Comparison of ENCODE assay signal across 1 cellular context in the genomic region with DNA sequence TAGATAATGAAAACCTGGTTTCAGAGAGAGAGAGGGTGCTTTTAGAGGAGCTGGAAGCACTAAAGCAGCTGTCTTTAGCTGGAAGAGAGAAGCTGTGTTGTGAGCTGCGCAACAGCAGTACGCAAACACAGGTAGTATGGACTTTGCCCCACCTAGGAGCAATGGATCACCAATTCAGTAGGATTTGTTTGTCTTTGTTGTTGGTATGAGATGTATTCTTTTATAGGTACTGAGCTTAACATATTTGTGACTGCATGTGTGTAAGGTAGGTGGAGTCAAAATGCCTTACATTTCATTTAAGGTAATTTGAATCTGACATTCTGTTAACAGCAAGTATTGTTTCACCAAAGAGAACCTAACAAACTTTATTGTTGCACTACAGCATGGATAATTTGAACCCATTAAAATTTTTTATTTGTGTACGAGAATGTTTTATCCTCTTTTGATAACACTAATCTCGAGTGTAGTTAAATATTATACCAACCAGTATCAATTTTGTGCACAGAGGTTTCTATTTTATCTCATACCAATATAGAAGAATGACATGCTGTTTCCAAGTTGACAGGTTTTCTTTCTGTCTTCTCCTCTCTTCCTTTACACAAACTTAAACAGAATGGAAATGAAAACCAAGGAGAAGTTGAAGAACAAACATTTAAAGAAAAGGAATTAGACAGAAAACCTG.
A peak's percentile ranks its signal among the peaks of the same experiment; 100 is the strongest.
TF ChIP-seq lines count a peak whose summit lies in the region.

No MANE protein-coding gene starts in this region.

TF ChIP-seq in HepG2, 621 proteins besides CTCF, POLR2A, EP300 and RAD21 (continued from another document and continues in another):
- TF ChIP-seq, protein P1, sequence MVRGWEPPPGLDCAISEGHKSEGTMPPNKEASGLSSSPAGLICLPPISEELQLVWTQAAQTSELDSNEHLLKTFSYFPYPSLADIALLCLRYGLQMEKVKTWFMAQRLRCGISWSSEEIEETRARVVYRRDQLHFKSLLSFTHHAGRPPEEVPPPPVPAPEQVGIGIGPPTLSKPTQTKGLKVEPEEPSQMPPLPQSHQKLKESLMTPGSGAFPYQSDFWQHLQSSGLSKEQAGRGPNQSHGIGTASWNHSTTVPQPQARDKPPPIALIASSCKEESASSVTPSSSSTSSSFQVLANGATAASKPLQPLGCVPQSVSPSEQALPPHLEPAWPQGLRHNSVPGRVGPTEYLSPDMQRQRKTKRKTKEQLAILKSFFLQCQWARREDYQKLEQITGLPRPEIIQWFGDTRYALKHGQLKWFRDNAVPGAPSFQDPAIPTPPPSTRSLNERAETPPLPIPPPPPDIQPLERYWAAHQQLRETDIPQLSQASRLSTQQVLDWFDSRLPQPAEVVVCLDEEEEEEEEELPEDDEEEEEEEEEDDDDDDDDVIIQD (CRISPR knock-in tag; IDR thresholded peaks at IDR 0.05; ENCODE audit: low read depth), result peak; percentile 96
- TF ChIP-seq IKZF1 (IDR thresholded peaks at IDR 0.05) (no peak), JARID2 (CRISPR knock-in tag; IDR thresholded peaks at IDR 0.05; ENCODE audit: insufficient replicate concordance) (no peak), PRMT3 (CRISPR knock-in tag; IDR thresholded peaks at IDR 0.05; ENCODE audit: borderline replicate concordance, low read depth) (no peak), BHLHE40 (IDR thresholded peaks at IDR 0.05; ENCODE audit: low read length) (no peak), POGZ (CRISPR knock-in tag; IDR thresholded peaks at IDR 0.05) (peak; percentile 94), HDAC2 (CRISPR knock-in tag; IDR thresholded peaks at IDR 0.05) (peak; percentile 93), ZFP82 (CRISPR knock-in tag; IDR thresholded peaks at IDR 0.05; ENCODE audit: borderline replicate concordance) (no peak), ZKSCAN8 (CRISPR knock-in tag; IDR thresholded peaks at IDR 0.05; ENCODE audit: borderline replicate concordance) (peak; percentile 48; the same call in 1 of the 2 replicates), NR2C2 (CRISPR knock-in tag; IDR thresholded peaks at IDR 0.05; ENCODE audit: borderline replicate concordance) (no peak), ZNF552 (CRISPR knock-in tag; IDR thresholded peaks at IDR 0.05; ENCODE audit: borderline replicate concordance) (no peak), ZNF556 (CRISPR knock-in tag; IDR thresholded peaks at IDR 0.05; ENCODE audit: borderline replicate concordance) (0 out of 2 replicates have a peak, but pooled peaks have one; percentile 27), ZNF12 (CRISPR knock-in tag; IDR thresholded peaks at IDR 0.05) (peak; percentile 67; the same call in 1 of the 2 replicates), RBAK (CRISPR knock-in tag; IDR thresholded peaks at IDR 0.05) (no peak), FOSL1 (CRISPR knock-in tag; IDR thresholded peaks at IDR 0.05; ENCODE audit: borderline replicate concordance) (no peak), ZNF550 (CRISPR knock-in tag; IDR thresholded peaks at IDR 0.05; ENCODE audit: borderline replicate concordance) (no peak), SRSF9 (IDR thresholded peaks at IDR 0.05; ENCODE audit: borderline replicate concordance, insufficient read depth, low read depth, low read length, poor library complexity, severe bottlenecking) (no peak), ZNF776 (CRISPR knock-in tag; IDR thresholded peaks at IDR 0.05) (no peak), SOX13 (IDR thresholded peaks at IDR 0.05) (no peak), SOX13 (CRISPR knock-in tag; conservative IDR thresholded peaks at IDR 0.05 in 1 of 2, IDR thresholded peaks at IDR 0.05 in 1 of 2) (peak in 1 of 2 experiments; percentile 90; a peak in 2 of 4 replicates), EED (CRISPR knock-in tag; IDR thresholded peaks at IDR 0.05) (no peak), FOXK1 (CRISPR knock-in tag; IDR thresholded peaks at IDR 0.05; ENCODE audit: borderline replicate concordance, low read depth) (peak; percentile 71), ZNF772 (CRISPR knock-in tag; IDR thresholded peaks at IDR 0.05) (no peak), PAWR (CRISPR knock-in tag; IDR thresholded peaks at IDR 0.05; ENCODE audit: borderline replicate concordance) (0 out of 2 replicates have a peak, but pooled peaks have one; percentile 53), FOXJ3 (CRISPR knock-in tag; IDR thresholded peaks at IDR 0.05; ENCODE audit: borderline replicate concordance) (peak; percentile 91; the same call in 1 of the 2 replicates), ZSCAN29 (CRISPR knock-in tag; conservative IDR thresholded peaks at IDR 0.05) (0 out of 2 replicates have a peak, but pooled peaks have one; percentile 37), NFE2 (CRISPR knock-in tag; IDR thresholded peaks at IDR 0.05) (no peak), ZNF883 (CRISPR knock-in tag; IDR thresholded peaks at IDR 0.05; ENCODE audit: not compliant biosample characterization) (no peak), TBP (CRISPR knock-in tag; IDR thresholded peaks at IDR 0.05) (no peak), ZFY (CRISPR knock-in tag; IDR thresholded peaks at IDR 0.05) (no peak), SNRNP70 (IDR thresholded peaks at IDR 0.05; ENCODE audit: low read depth, low read length) (no peak), ZNF225 (CRISPR knock-in tag; IDR thresholded peaks at IDR 0.05) (no peak), NFKBIZ (CRISPR knock-in tag; IDR thresholded peaks at IDR 0.05) (0 out of 2 replicates have a peak, but pooled peaks have one; percentile 57), ZNF570 (CRISPR knock-in tag; IDR thresholded peaks at IDR 0.05; ENCODE audit: borderline replicate concordance) (no peak), JUNB (CRISPR knock-in tag; IDR thresholded peaks at IDR 0.05; ENCODE audit: borderline replicate concordance) (no peak), ATF1 (CRISPR knock-in tag; IDR thresholded peaks at IDR 0.05) (no peak), ESRRA (CRISPR knock-in tag; IDR thresholded peaks at IDR 0.05; ENCODE audit: low read depth) (no peak), CENPX (CRISPR knock-in tag; IDR thresholded peaks at IDR 0.05) (no peak), AGO1 (IDR thresholded peaks at IDR 0.05; ENCODE audit: low read depth, low read length, poor library complexity, severe bottlenecking) (no peak), MTF1 (CRISPR knock-in tag; IDR thresholded peaks at IDR 0.05) (no peak), ZNF263 (CRISPR knock-in tag; IDR thresholded peaks at IDR 0.05) (no peak), SALL1 (CRISPR knock-in tag; IDR thresholded peaks at IDR 0.05) (peak; percentile 92), ZNF20 (CRISPR knock-in tag; IDR thresholded peaks at IDR 0.05) (no peak), TCF7 (IDR thresholded peaks at IDR 0.05; ENCODE audit: low read depth) (0 out of 2 replicates have a peak, but pooled peaks have one; percentile 19), NR3C1 (CRISPR knock-in tag; IDR thresholded peaks at IDR 0.05) (no peak), MEF2D (CRISPR knock-in tag; IDR thresholded peaks at IDR 0.05) (0 out of 2 replicates have a peak, but pooled peaks have one; percentile 27), TBX3 (IDR thresholded peaks at IDR 0.05; ENCODE audit: borderline replicate concordance) (peak; percentile 44; the same call in 1 of the 2 replicates)
- TF ChIP-seq, protein P2, sequence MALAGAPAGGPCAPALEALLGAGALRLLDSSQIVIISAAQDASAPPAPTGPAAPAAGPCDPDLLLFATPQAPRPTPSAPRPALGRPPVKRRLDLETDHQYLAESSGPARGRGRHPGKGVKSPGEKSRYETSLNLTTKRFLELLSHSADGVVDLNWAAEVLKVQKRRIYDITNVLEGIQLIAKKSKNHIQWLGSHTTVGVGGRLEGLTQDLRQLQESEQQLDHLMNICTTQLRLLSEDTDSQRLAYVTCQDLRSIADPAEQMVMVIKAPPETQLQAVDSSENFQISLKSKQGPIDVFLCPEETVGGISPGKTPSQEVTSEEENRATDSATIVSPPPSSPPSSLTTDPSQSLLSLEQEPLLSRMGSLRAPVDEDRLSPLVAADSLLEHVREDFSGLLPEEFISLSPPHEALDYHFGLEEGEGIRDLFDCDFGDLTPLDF (CRISPR knock-in tag; IDR thresholded peaks at IDR 0.05), result no peak
- TF ChIP-seq, protein P3, sequence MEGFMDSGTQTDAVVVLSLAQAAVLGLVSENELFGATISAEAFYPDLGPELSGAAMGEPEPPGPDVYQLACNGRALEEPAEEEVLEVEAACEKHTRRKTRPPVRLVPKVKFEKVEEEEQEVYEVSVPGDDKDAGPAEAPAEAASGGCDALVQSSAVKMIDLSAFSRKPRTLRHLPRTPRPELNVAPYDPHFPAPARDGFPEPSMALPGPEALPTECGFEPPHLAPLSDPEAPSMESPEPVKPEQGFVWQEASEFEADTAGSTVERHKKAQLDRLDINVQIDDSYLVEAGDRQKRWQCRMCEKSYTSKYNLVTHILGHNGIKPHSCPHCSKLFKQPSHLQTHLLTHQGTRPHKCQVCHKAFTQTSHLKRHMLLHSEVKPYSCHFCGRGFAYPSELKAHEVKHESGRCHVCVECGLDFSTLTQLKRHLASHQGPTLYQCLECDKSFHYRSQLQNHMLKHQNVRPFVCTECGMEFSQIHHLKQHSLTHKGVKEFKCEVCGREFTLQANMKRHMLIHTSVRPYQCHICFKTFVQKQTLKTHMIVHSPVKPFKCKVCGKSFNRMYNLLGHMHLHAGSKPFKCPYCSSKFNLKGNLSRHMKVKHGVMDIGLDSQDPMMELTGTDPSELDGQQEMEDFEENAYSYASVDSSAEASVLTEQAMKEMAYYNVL (CRISPR knock-in tag; IDR thresholded peaks at IDR 0.05; ENCODE audit: borderline replicate concordance), result no peak; the same call in 1 of the 2 replicates
- TF ChIP-seq, protein P4, sequence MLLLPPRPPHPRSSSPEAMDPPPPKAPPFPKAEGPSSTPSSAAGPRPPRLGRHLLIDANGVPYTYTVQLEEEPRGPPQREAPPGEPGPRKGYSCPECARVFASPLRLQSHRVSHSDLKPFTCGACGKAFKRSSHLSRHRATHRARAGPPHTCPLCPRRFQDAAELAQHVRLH (CRISPR knock-in tag; IDR thresholded peaks at IDR 0.05; ENCODE audit: borderline replicate concordance, low read depth), result 0 out of 2 replicates have a peak, but pooled peaks have one; percentile 32
- TF ChIP-seq, protein P5, sequence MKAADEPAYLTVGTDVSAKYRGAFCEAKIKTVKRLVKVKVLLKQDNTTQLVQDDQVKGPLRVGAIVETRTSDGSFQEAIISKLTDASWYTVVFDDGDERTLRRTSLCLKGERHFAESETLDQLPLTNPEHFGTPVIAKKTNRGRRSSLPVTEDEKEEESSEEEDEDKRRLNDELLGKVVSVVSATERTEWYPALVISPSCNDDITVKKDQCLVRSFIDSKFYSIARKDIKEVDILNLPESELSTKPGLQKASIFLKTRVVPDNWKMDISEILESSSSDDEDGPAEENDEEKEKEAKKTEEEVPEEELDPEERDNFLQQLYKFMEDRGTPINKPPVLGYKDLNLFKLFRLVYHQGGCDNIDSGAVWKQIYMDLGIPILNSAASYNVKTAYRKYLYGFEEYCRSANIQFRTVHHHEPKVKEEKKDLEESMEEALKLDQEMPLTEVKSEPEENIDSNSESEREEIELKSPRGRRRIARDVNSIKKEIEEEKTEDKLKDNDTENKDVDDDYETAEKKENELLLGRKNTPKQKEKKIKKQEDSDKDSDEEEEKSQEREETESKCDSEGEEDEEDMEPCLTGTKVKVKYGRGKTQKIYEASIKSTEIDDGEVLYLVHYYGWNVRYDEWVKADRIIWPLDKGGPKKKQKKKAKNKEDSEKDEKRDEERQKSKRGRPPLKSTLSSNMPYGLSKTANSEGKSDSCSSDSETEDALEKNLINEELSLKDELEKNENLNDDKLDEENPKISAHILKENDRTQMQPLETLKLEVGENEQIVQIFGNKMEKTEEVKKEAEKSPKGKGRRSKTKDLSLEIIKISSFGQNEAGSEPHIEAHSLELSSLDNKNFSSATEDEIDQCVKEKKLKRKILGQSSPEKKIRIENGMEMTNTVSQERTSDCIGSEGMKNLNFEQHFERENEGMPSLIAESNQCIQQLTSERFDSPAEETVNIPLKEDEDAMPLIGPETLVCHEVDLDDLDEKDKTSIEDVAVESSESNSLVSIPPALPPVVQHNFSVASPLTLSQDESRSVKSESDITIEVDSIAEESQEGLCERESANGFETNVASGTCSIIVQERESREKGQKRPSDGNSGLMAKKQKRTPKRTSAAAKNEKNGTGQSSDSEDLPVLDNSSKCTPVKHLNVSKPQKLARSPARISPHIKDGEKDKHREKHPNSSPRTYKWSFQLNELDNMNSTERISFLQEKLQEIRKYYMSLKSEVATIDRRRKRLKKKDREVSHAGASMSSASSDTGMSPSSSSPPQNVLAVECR (CRISPR knock-in tag; IDR thresholded peaks at IDR 0.05; ENCODE audit: borderline replicate concordance), result no peak; the same call in 1 of the 2 replicates
- TF ChIP-seq, protein P6, sequence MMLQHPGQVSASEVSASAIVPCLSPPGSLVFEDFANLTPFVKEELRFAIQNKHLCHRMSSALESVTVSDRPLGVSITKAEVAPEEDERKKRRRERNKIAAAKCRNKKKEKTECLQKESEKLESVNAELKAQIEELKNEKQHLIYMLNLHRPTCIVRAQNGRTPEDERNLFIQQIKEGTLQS (CRISPR knock-in tag; IDR thresholded peaks at IDR 0.05), result no peak
- TF ChIP-seq, protein P7, sequence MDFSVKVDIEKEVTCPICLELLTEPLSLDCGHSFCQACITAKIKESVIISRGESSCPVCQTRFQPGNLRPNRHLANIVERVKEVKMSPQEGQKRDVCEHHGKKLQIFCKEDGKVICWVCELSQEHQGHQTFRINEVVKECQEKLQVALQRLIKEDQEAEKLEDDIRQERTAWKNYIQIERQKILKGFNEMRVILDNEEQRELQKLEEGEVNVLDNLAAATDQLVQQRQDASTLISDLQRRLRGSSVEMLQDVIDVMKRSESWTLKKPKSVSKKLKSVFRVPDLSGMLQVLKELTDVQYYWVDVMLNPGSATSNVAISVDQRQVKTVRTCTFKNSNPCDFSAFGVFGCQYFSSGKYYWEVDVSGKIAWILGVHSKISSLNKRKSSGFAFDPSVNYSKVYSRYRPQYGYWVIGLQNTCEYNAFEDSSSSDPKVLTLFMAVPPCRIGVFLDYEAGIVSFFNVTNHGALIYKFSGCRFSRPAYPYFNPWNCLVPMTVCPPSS (IDR thresholded peaks at IDR 0.05), result no peak
- TF ChIP-seq, protein P8, sequence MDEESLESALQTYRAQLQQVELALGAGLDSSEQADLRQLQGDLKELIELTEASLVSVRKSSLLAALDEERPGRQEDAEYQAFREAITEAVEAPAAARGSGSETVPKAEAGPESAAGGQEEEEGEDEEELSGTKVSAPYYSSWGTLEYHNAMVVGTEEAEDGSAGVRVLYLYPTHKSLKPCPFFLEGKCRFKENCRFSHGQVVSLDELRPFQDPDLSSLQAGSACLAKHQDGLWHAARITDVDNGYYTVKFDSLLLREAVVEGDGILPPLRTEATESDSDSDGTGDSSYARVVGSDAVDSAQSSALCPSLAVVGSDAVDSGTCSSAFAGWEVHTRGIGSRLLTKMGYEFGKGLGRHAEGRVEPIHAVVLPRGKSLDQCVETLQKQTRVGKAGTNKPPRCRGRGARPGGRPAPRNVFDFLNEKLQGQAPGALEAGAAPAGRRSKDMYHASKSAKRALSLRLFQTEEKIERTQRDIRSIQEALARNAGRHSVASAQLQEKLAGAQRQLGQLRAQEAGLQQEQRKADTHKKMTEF (CRISPR knock-in tag; IDR thresholded peaks at IDR 0.05), result peak; percentile 62; the same call in 1 of the 2 replicates
